ENCODE assay signal across 1 cellular context in genomic region chr7:99677646-99678045, GRCh38.
TF ChIP-seq lines count a peak whose summit lies in the region.

No MANE protein-coding gene starts in this region.

TF ChIP-seq in HepG2, 621 proteins besides CTCF, POLR2A, EP300 and RAD21 (continued from another document and continues in another):
- TF ChIP-seq TFDP1 (CRISPR knock-in tag; IDR thresholded peaks at IDR 0.05; ENCODE audit: borderline replicate concordance) (peak; percentile 71; the same call in 1 of the 2 replicates), PAWR (CRISPR knock-in tag; IDR thresholded peaks at IDR 0.05; ENCODE audit: borderline replicate concordance) (no peak), KMT2A (CRISPR knock-in tag; IDR thresholded peaks at IDR 0.05) (no peak), ZBTB21 (CRISPR knock-in tag; IDR thresholded peaks at IDR 0.05) (no peak), DPF2 (CRISPR knock-in tag; IDR thresholded peaks at IDR 0.05; ENCODE audit: borderline replicate concordance, low read depth) (peak; percentile 70; the same call in 1 of the 2 replicates), RORA (CRISPR knock-in tag; IDR thresholded peaks at IDR 0.05) (no peak), HOXD1 (CRISPR knock-in tag; IDR thresholded peaks at IDR 0.05) (peak; percentile 88), YEATS2 (CRISPR knock-in tag; IDR thresholded peaks at IDR 0.05; ENCODE audit: borderline replicate concordance) (no peak), ZNF557 (CRISPR knock-in tag; IDR thresholded peaks at IDR 0.05) (peak; percentile 81; the same call in 1 of the 2 replicates), IKZF1 (IDR thresholded peaks at IDR 0.05) (no peak), TCF7 (IDR thresholded peaks at IDR 0.05; ENCODE audit: low read depth) (peak; percentile 72), TMF1 (CRISPR knock-in tag; IDR thresholded peaks at IDR 0.05; ENCODE audit: low read depth) (no peak), IKZF5 (CRISPR knock-in tag; IDR thresholded peaks at IDR 0.05) (peak; percentile 56; the same call in 1 of the 2 replicates), TOPORS (CRISPR knock-in tag; IDR thresholded peaks at IDR 0.05) (0 out of 2 replicates have a peak, but pooled peaks have one; percentile 62), FOXJ3 (CRISPR knock-in tag; IDR thresholded peaks at IDR 0.05; ENCODE audit: borderline replicate concordance) (peak; percentile 83), NCOA5 (CRISPR knock-in tag; IDR thresholded peaks at IDR 0.05) (no peak), ZNF691 (CRISPR knock-in tag; IDR thresholded peaks at IDR 0.05; ENCODE audit: borderline replicate concordance, low read depth) (peak; percentile 58; the same call in 1 of the 2 replicates), MTF2 (CRISPR knock-in tag; IDR thresholded peaks at IDR 0.05; ENCODE audit: borderline replicate concordance) (no peak), TCF7L2 (IDR thresholded peaks at IDR 0.05; ENCODE audit: low read depth, low read length) (no peak), ZNF367 (CRISPR knock-in tag; IDR thresholded peaks at IDR 0.05; ENCODE audit: borderline replicate concordance) (no peak), ZNF780A (CRISPR knock-in tag; IDR thresholded peaks at IDR 0.05) (no peak), ZBTB7A (CRISPR knock-in tag; IDR thresholded peaks at IDR 0.05) (no peak), ZNF75D (CRISPR knock-in tag; IDR thresholded peaks at IDR 0.05; ENCODE audit: borderline replicate concordance) (no peak), ZXDC (CRISPR knock-in tag; IDR thresholded peaks at IDR 0.05) (no peak), MAFK (conservative IDR thresholded peaks at IDR 0.05 in 1 of 2, IDR thresholded peaks at IDR 0.05 in 1 of 2; ENCODE audit: low read length in 2 of 2) (no peak), NFRKB (IDR thresholded peaks at IDR 0.05) (no peak), KLF13 (CRISPR knock-in tag; IDR thresholded peaks at IDR 0.05) (no peak), ZMYM4 (CRISPR knock-in tag; IDR thresholded peaks at IDR 0.05) (peak; percentile 93), ZNF33B (CRISPR knock-in tag; IDR thresholded peaks at IDR 0.05) (peak; percentile 77; the same call in 1 of the 2 replicates), SIN3A (IDR thresholded peaks at IDR 0.05; ENCODE audit: borderline replicate concordance, low read depth, low read length) (0 out of 2 replicates have a peak, but pooled peaks have one; percentile 33), MBNL3 (CRISPR knock-in tag; conservative IDR thresholded peaks at IDR 0.05) (no peak), ZNF775 (CRISPR knock-in tag; IDR thresholded peaks at IDR 0.05; ENCODE audit: borderline replicate concordance) (no peak), ZFP90 (CRISPR knock-in tag; IDR thresholded peaks at IDR 0.05; ENCODE audit: borderline replicate concordance) (peak; percentile 35; the same call in 1 of the 2 replicates), ZNF460 (CRISPR knock-in tag; IDR thresholded peaks at IDR 0.05; ENCODE audit: borderline replicate concordance) (no peak), ZNF709 (CRISPR knock-in tag; IDR thresholded peaks at IDR 0.05) (peak; percentile 69; the same call in 1 of the 2 replicates), ZNF839 (CRISPR knock-in tag; IDR thresholded peaks at IDR 0.05; ENCODE audit: borderline replicate concordance) (no peak), GPN1 (CRISPR knock-in tag; IDR thresholded peaks at IDR 0.05; ENCODE audit: borderline replicate concordance) (no peak), NFAT5 (CRISPR knock-in tag; IDR thresholded peaks at IDR 0.05) (0 out of 2 replicates have a peak, but pooled peaks have one; percentile 30), KAT8 (CRISPR knock-in tag; IDR thresholded peaks at IDR 0.05) (peak; percentile 59; the same call in 1 of the 2 replicates), NFIB (CRISPR knock-in tag; IDR thresholded peaks at IDR 0.05; ENCODE audit: borderline replicate concordance) (no peak), EED (CRISPR knock-in tag; IDR thresholded peaks at IDR 0.05) (no peak), DZIP1 (CRISPR knock-in tag; IDR thresholded peaks at IDR 0.05) (no peak), NAIF1 (CRISPR knock-in tag; IDR thresholded peaks at IDR 0.05; ENCODE audit: borderline replicate concordance) (no peak)
- TF ChIP-seq, protein P1, sequence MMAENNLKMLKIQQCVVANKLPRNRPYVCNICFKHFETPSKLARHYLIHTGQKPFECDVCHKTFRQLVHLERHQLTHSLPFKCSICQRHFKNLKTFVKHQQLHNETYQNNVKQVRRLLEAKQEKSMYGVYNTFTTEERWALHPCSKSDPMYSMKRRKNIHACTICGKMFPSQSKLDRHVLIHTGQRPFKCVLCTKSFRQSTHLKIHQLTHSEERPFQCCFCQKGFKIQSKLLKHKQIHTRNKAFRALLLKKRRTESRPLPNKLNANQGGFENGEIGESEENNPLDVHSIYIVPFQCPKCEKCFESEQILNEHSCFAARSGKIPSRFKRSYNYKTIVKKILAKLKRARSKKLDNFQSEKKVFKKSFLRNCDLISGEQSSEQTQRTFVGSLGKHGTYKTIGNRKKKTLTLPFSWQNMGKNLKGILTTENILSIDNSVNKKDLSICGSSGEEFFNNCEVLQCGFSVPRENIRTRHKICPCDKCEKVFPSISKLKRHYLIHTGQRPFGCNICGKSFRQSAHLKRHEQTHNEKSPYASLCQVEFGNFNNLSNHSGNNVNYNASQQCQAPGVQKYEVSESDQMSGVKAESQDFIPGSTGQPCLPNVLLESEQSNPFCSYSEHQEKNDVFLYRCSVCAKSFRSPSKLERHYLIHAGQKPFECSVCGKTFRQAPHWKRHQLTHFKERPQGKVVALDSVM (CRISPR knock-in tag; IDR thresholded peaks at IDR 0.05) = no peak
- TF ChIP-seq, protein P2, sequence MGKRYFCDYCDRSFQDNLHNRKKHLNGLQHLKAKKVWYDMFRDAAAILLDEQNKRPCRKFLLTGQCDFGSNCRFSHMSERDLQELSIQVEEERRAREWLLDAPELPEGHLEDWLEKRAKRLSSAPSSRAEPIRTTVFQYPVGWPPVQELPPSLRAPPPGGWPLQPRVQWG (CRISPR knock-in tag; IDR thresholded peaks at IDR 0.05; ENCODE audit: borderline replicate concordance, low read depth) = no peak
- TF ChIP-seq, protein P3, sequence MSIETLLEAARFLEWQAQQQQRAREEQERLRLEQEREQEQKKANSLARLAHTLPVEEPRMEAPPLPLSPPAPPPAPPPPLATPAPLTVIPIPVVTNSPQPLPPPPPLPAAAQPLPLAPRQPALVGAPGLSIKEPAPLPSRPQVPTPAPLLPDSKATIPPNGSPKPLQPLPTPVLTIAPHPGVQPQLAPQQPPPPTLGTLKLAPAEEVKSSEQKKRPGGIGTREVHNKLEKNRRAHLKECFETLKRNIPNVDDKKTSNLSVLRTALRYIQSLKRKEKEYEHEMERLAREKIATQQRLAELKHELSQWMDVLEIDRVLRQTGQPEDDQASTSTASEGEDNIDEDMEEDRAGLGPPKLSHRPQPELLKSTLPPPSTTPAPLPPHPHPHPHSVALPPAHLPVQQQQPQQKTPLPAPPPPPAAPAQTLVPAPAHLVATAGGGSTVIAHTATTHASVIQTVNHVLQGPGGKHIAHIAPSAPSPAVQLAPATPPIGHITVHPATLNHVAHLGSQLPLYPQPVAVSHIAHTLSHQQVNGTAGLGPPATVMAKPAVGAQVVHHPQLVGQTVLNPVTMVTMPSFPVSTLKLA (IDR thresholded peaks at IDR 0.05) = no peak
- TF ChIP-seq, protein P4, sequence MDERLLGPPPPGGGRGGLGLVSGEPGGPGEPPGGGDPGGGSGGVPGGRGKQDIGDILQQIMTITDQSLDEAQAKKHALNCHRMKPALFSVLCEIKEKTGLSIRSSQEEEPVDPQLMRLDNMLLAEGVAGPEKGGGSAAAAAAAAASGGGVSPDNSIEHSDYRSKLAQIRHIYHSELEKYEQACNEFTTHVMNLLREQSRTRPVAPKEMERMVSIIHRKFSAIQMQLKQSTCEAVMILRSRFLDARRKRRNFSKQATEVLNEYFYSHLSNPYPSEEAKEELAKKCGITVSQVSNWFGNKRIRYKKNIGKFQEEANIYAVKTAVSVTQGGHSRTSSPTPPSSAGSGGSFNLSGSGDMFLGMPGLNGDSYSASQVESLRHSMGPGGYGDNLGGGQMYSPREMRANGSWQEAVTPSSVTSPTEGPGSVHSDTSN (CRISPR knock-in tag; IDR thresholded peaks at IDR 0.05) = peak; percentile 53
